Comparison of ENCODE assay signal across 1 cellular context in genomic region chr4:74190919-74191397, GRCh38.
A peak's percentile ranks its signal among the peaks of the same experiment; 100 is the strongest.
TF ChIP-seq lines count a peak whose summit lies in the region.

No MANE protein-coding gene starts in this region.

TF ChIP-seq in HepG2, 621 proteins besides CTCF, POLR2A, EP300 and RAD21 (continued from another document and continues in another):
- no peak for TF ChIP-seq ZNF562 (CRISPR knock-in tag; IDR thresholded peaks at IDR 0.05; ENCODE audit: borderline replicate concordance)
- TF ChIP-seq FIP1L1 (IDR thresholded peaks at IDR 0.05; ENCODE audit: borderline replicate concordance, insufficient read depth, low read depth, low read length) = no peak
- no peak for TF ChIP-seq ZFP36L2 (CRISPR knock-in tag; IDR thresholded peaks at IDR 0.05)
- TF ChIP-seq PRPF4 (IDR thresholded peaks at IDR 0.05; ENCODE audit: low read depth, low read length, poor library complexity, severe bottlenecking) = no peak
- TF ChIP-seq ZNF10 (CRISPR knock-in tag; IDR thresholded peaks at IDR 0.05; ENCODE audit: borderline replicate concordance, low read depth) = no peak
- peak; percentile 43; the same call in 1 of the 2 replicates for TF ChIP-seq GFI1 (CRISPR knock-in tag; IDR thresholded peaks at IDR 0.05; ENCODE audit: borderline replicate concordance)
- TF ChIP-seq, protein P1, sequence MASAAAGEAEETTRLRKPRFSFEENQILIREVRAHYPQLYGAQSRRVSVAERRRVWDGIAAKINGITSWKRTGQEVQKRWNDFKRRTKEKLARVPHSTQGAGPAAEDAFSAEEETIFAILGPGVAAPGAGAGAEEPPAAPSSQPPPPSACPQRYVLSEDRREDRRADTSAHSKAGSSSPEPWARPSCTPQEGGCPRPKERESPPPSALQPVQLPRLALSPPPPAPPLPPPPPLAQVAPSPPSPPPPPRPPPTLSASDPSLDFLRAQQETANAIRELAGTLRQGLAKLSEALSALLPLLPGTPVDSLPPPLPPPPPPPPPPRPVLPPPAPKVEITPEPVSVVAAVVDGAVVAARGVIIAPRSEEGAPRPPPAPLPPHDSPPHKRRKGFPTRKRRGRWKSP (CRISPR knock-in tag; IDR thresholded peaks at IDR 0.05) = no peak; the same call in 1 of the 2 replicates
- TF ChIP-seq, protein P2, sequence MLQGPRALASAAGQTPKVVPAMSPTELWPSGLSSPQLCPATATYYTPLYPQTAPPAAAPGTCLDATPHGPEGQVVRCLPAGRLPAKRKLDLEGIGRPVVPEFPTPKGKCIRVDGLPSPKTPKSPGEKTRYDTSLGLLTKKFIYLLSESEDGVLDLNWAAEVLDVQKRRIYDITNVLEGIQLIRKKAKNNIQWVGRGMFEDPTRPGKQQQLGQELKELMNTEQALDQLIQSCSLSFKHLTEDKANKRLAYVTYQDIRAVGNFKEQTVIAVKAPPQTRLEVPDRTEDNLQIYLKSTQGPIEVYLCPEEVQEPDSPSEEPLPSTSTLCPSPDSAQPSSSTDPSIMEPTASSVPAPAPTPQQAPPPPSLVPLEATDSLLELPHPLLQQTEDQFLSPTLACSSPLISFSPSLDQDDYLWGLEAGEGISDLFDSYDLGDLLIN (CRISPR knock-in tag; IDR thresholded peaks at IDR 0.05; ENCODE audit: borderline replicate concordance) = no peak
- TF ChIP-seq, protein P3, sequence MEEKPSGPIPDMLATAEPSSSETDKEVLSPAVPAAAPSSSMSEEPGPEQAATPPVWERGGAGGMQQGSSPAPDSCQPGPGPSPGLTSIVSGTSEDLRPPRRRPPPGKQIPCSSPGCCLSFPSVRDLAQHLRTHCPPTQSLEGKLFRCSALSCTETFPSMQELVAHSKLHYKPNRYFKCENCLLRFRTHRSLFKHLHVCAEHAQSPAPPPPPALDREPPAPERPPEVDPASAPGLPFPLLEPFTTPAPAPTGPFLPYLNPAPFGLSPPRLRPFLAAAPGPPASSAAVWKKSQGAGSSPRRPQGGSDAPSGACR (CRISPR knock-in tag; IDR thresholded peaks at IDR 0.05) = no peak
- no peak for TF ChIP-seq SP4 (CRISPR knock-in tag; IDR thresholded peaks at IDR 0.05)
- TF ChIP-seq ARID3A (IDR thresholded peaks at IDR 0.05; ENCODE audit: low read depth, low read length) = peak; percentile 86
- peak; percentile 56; the same call in 1 of the 2 replicates for TF ChIP-seq IRF2 (CRISPR knock-in tag; IDR thresholded peaks at IDR 0.05)
- no peak for TF ChIP-seq SIX1 (CRISPR knock-in tag; IDR thresholded peaks at IDR 0.05; ENCODE audit: borderline replicate concordance)
- no peak for TF ChIP-seq ZNF383 (CRISPR knock-in tag; IDR thresholded peaks at IDR 0.05; ENCODE audit: borderline replicate concordance)
- TF ChIP-seq AGO1 (IDR thresholded peaks at IDR 0.05; ENCODE audit: low read depth, low read length, poor library complexity, severe bottlenecking) = no peak
- TF ChIP-seq MYC (CRISPR knock-in tag; IDR thresholded peaks at IDR 0.05; ENCODE audit: borderline replicate concordance) = no peak
- TF ChIP-seq REL (CRISPR knock-in tag; conservative IDR thresholded peaks at IDR 0.05) = no peak
- TF ChIP-seq RFXANK (CRISPR knock-in tag; IDR thresholded peaks at IDR 0.05) = no peak
- TF ChIP-seq KAT8 (CRISPR knock-in tag; IDR thresholded peaks at IDR 0.05) = 0 out of 2 replicates have a peak, but pooled peaks have one; percentile 23
- peak; percentile 34; the same call in 1 of the 2 replicates for TF ChIP-seq HOXD1 (CRISPR knock-in tag; IDR thresholded peaks at IDR 0.05)
- no peak for TF ChIP-seq SMARCE1 (IDR thresholded peaks at IDR 0.05; ENCODE audit: borderline replicate concordance)
- TF ChIP-seq SP1 (IDR thresholded peaks at IDR 0.05) = no peak
- TF ChIP-seq SP1 (CRISPR knock-in tag; IDR thresholded peaks at IDR 0.05) = no peak
- TF ChIP-seq ZNF343 (CRISPR knock-in tag; IDR thresholded peaks at IDR 0.05) = no peak
- no peak for TF ChIP-seq ZNF530 (CRISPR knock-in tag; IDR thresholded peaks at IDR 0.05; ENCODE audit: low read depth)
- no peak for TF ChIP-seq KLF6 (CRISPR knock-in tag; IDR thresholded peaks at IDR 0.05)
- TF ChIP-seq ARNT2 (CRISPR knock-in tag; IDR thresholded peaks at IDR 0.05; ENCODE audit: low read depth) = no peak
- TF ChIP-seq, protein P4, sequence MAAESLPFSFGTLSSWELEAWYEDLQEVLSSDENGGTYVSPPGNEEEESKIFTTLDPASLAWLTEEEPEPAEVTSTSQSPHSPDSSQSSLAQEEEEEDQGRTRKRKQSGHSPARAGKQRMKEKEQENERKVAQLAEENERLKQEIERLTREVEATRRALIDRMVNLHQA (CRISPR knock-in tag; IDR thresholded peaks at IDR 0.05) = no peak
- TF ChIP-seq ETV6 (CRISPR knock-in tag; conservative IDR thresholded peaks at IDR 0.05) = no peak
- peak; percentile 62; the same call in 1 of the 2 replicates for TF ChIP-seq NCOR1 (IDR thresholded peaks at IDR 0.05; ENCODE audit: borderline replicate concordance, low read length)
- TF ChIP-seq EED (CRISPR knock-in tag; IDR thresholded peaks at IDR 0.05) = no peak
- TF ChIP-seq DPF2 (CRISPR knock-in tag; IDR thresholded peaks at IDR 0.05; ENCODE audit: borderline replicate concordance, low read depth) = no peak
- no peak for TF ChIP-seq MLXIP (CRISPR knock-in tag; IDR thresholded peaks at IDR 0.05; ENCODE audit: borderline replicate concordance)
- no peak for TF ChIP-seq ZNF800 (CRISPR knock-in tag; IDR thresholded peaks at IDR 0.05)
- no peak for TF ChIP-seq CHD2 (IDR thresholded peaks at IDR 0.05; ENCODE audit: low read depth, low read length)
- TF ChIP-seq KDM6A (CRISPR knock-in tag; IDR thresholded peaks at IDR 0.05; ENCODE audit: low read depth) = 0 out of 2 replicates have a peak, but pooled peaks have one; percentile 20
- no peak for TF ChIP-seq AFF4 (CRISPR knock-in tag; IDR thresholded peaks at IDR 0.05)
- no peak for TF ChIP-seq FOSL1 (CRISPR knock-in tag; IDR thresholded peaks at IDR 0.05; ENCODE audit: borderline replicate concordance)
- TF ChIP-seq, protein P5, sequence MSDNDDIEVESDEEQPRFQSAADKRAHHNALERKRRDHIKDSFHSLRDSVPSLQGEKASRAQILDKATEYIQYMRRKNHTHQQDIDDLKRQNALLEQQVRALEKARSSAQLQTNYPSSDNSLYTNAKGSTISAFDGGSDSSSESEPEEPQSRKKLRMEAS (IDR thresholded peaks at IDR 0.05) = no peak
- TF ChIP-seq, protein P6, sequence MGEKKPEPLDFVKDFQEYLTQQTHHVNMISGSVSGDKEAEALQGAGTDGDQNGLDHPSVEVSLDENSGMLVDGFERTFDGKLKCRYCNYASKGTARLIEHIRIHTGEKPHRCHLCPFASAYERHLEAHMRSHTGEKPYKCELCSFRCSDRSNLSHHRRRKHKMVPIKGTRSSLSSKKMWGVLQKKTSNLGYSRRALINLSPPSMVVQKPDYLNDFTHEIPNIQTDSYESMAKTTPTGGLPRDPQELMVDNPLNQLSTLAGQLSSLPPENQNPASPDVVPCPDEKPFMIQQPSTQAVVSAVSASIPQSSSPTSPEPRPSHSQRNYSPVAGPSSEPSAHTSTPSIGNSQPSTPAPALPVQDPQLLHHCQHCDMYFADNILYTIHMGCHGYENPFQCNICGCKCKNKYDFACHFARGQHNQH (CRISPR knock-in tag; IDR thresholded peaks at IDR 0.05) = peak; percentile 38; the same call in 1 of the 2 replicates
- TF ChIP-seq ZNF691 (CRISPR knock-in tag; IDR thresholded peaks at IDR 0.05; ENCODE audit: borderline replicate concordance, low read depth) = no peak
- no peak for TF ChIP-seq RFX5 (IDR thresholded peaks at IDR 0.05; ENCODE audit: low read depth, low read length)
- TF ChIP-seq MXD1 (CRISPR knock-in tag; IDR thresholded peaks at IDR 0.05) = no peak
- TF ChIP-seq, protein P7, sequence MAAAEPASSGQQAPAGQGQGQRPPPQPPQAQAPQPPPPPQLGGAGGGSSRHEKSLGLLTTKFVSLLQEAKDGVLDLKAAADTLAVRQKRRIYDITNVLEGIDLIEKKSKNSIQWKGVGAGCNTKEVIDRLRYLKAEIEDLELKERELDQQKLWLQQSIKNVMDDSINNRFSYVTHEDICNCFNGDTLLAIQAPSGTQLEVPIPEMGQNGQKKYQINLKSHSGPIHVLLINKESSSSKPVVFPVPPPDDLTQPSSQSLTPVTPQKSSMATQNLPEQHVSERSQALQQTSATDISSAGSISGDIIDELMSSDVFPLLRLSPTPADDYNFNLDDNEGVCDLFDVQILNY (CRISPR knock-in tag; conservative IDR thresholded peaks at IDR 0.05) = no peak
- TF ChIP-seq ZNF235 (CRISPR knock-in tag; IDR thresholded peaks at IDR 0.05; ENCODE audit: borderline replicate concordance) = no peak
- peak; percentile 50; the same call in 1 of the 2 replicates for TF ChIP-seq MIER3 (CRISPR knock-in tag; IDR thresholded peaks at IDR 0.05; ENCODE audit: borderline replicate concordance)
- TF ChIP-seq AKAP8 (CRISPR knock-in tag; IDR thresholded peaks at IDR 0.05) = no peak
